Comparison of ENCODE assay signal across 9 cellular contexts in the genomic region with DNA sequence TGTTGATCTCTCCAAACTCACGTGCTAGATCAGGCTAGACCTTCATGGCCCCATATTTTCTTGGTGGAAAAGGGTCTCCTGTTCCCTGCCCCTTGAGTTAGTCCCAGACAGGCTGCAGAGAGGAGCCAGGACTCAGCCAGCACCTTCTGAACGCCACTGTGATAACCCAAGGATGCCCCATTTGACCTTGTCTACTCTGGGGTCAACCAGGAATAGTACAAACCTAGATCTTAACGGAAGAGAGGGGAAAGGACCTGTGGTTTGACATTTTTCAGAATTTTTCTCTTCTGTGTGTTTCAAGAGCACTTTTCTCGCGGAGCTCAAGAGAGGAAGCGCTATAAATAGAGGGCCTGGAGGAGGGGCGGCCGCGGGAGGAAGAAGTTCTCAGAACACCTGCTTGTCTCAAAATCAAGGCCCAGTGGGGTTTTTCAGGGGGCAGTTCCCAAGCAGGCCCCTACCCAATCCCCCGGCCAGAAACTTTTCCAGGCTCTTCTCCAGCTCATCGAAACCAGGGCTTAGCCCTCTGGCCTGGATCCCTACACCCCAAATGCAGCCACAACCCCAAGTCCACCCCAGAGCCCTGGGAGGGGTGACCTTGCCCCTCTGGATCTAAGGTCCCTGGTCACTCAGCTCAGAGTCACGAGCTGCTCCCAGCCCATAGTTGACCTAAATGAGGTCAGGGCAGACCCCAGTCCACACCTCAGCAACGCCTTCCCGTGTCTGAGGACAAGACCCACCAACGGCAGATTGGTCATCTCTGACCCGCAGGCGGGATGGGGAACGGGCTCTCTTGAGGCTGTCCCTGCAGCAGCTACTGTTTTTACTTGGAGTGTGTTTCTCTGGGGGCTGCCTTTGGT.
DNase-seq lines count a peak whose midpoint lies in the region; ATAC-seq and FAIRE-seq lines count a peak whose summit lies in the region.
"Had no signal": no experiment of that assay in that cellular context is flagged by ENCODE, and none has a peak within 500 bp of the region (broad histone marks: within the 10 kb centered on the region; RNA-seq: fewer than 3 reads in every experiment).

No MANE protein-coding gene starts in this region.

- CTCF ChIA-PET in CD4-positive, alpha-beta memory T cell (lab: Charles Lee; ENCODE audit: partially characterized antibody): interaction anchor here (0.7 to 12.5 kb wide), 10 partner anchors 10 to 160 kb away, joined by 3 to 122 read pairs (median 4); no protein-coding TSS in a partner anchor

- no peaks in the 10 kb centered on the region for H3K9me3 ChIP-seq in CD4-positive, alpha-beta memory T cell (ENCODE audit: control insufficient read depth in 1 of 2, low read length in 2 of 2)
- H3K9me3 ChIP-seq in muscle layer of duodenum (ENCODE audit: control insufficient read depth in 1 of 2, low read length in 2 of 2): no peaks in the 10 kb centered on the region

- DNase-seq in CD4-positive, alpha-beta memory T cell: peak; percentile 41 to 67 (median 49)
- DNase-seq in activated CD4-positive, alpha-beta T cell treated with anti-CD3 and anti-CD28 coated beads, Interleukin-2, amount 50 U/mL, for 1 hour: peak; percentile 48
- DNase-seq in NCI-H1048 (lab: John Stamatoyannopoulos, UW) (no peak), HTR-8/SVneo (ENCODE audit: insufficient read length, low spot score) (no peak), kidney tubule cell (ENCODE audit: low spot score) (no peak)

- H3K27me3 ChIP-seq in CD4-positive, alpha-beta memory T cell (ENCODE audit: insufficient read depth, low read length): no peaks in the 10 kb centered on the region
- H3K27me3 ChIP-seq in muscle layer of duodenum (ENCODE audit: low read depth, low read length): no peaks in the 10 kb centered on the region

- H3K36me3 Mint-ChIP-seq in CD4-positive, alpha-beta memory T cell: no peaks in the 10 kb centered on the region

- no peaks in the 10 kb centered on the region for H3K27me3 Mint-ChIP-seq in CD4-positive, alpha-beta memory T cell

- no peaks in the 10 kb centered on the region for H3K36me3 ChIP-seq in CD4-positive, alpha-beta memory T cell (ENCODE audit: insufficient read depth, low read length)
- H3K36me3 ChIP-seq in muscle layer of duodenum (ENCODE audit: control insufficient read depth in 1 of 2, insufficient read depth in 2 of 2, low read length in 2 of 2): no peaks in the 10 kb centered on the region

- H3K4me3 ChIP-seq in CD4-positive, alpha-beta memory T cell (ENCODE audit: low read length in 2 of 2): peak overlapping the region; percentile 14 to 34
- H3K4me3 ChIP-seq in muscle layer of duodenum (ENCODE audit: low read depth in 1 of 2, low read length in 2 of 2): no peak overlapping the region

- POLR2A ChIA-PET in CD4-positive, alpha-beta memory T cell (lab: Charles Lee; ENCODE audit: partially characterized antibody): interaction anchor here (0.6 to 2.3 kb wide), 16 partner anchors 9 to 339 kb away, joined by 3 to 8 read pairs (median 4); no protein-coding TSS in a partner anchor

- peaks cover 29 to 59% (median 44%) of the 10 kb centered on the region in 4 donors for H3K4me1 Mint-ChIP-seq in CD4-positive, alpha-beta memory T cell

- H3K4me3 Mint-ChIP-seq in CD4-positive, alpha-beta memory T cell: peak overlapping the region; percentile 23 to 88 (median 82)

- no peak for FAIRE-seq in HTR-8/SVneo (lab: Jason Lieb, UNC)
- FAIRE-seq: keratinocyte had no signal

- H3K27ac ChIP-seq in CD4-positive, alpha-beta memory T cell (ENCODE audit: low read depth, low read length): peak overlapping the region; percentile 60
- H3K27ac ChIP-seq in muscle layer of duodenum (ENCODE audit: low read length): peak overlapping the region; percentile 29

- peaks cover 42% of the 10 kb centered on the region for H3K4me1 ChIP-seq in CD4-positive, alpha-beta memory T cell (ENCODE audit: insufficient read depth, low read length)
- no peaks in the 10 kb centered on the region for H3K4me1 ChIP-seq in muscle layer of duodenum (ENCODE audit: control insufficient read depth in 1 of 2, insufficient read depth in 2 of 2, low read length in 2 of 2)

- peak; percentile 73 for ATAC-seq in GM19455 (IDR thresholded peaks at IDR 0.05; ENCODE audit: unreplicated experiment)
- ATAC-seq in HG03378 (IDR thresholded peaks at IDR 0.05; ENCODE audit: unreplicated experiment): peak; percentile 80

- intact Hi-C loops in CD4-positive, alpha-beta memory T cell (cut with micrococcal nuclease): loop anchor here (2.0 kb wide), 1 partner anchor 45 kb away; no protein-coding TSS in a partner anchor

- no peaks in the 10 kb centered on the region for H3K9me3 Mint-ChIP-seq in CD4-positive, alpha-beta memory T cell

- H3K27ac Mint-ChIP-seq in CD4-positive, alpha-beta memory T cell: peak overlapping the region; percentile 90 to 96 (median 93)

Comparison
In these comparisons a context has a peak if more than half of its experiments do, and no peak if none do; other contexts are left out.
1. DNase-seq: peak in CD4-positive, alpha-beta memory T cell (5 of 5) and activated CD4-positive, alpha-beta T cell treated with anti-CD3 and anti-CD28 coated beads, Interleukin-2, amount 50 U/mL, for 1 hour (single experiment); none in NCI-H1048 (single experiment), HTR-8/SVneo (single experiment) and kidney tubule cell (single experiment).
2. H3K4me3 ChIP-seq: peak in CD4-positive, alpha-beta memory T cell (2 of 2); none in muscle layer of duodenum (0 of 2).